ENCODE assay signal across 22 cellular contexts in genomic region chr17:3543453-3543852, GRCh38. TPM values are rescaled to one million over a fixed set of nuclear protein-coding genes. Genes with fewer than 3 reads are reported as not detected.
"Had no signal": no experiment of that assay in that cellular context is flagged by ENCODE, and none has a peak within 500 bp of the region (broad histone marks: within the 10 kb centered on the region; RNA-seq: fewer than 3 reads in every experiment).

No MANE protein-coding gene starts in this region.

- H3K9me3 ChIP-seq: heart right ventricle, left ventricle myocardium inferior, ovary, right lobe of liver, testis, tibial nerve, upper lobe of right lung, vagina had no signal

- H3K27ac ChIP-seq: foreskin keratinocyte, heart right ventricle, left ventricle myocardium inferior, ovary, right lobe of liver, testis, tibial nerve, upper lobe of right lung, vagina had no signal

- ATAC-seq: foreskin keratinocyte; heart right ventricle; naive thymus-derived CD4-positive, alpha-beta T cell; stimulated activated effector memory CD8-positive, alpha-beta T cell treated with anti-CD3 and anti-CD28 coated beads, Interleukin-12 subunit alpha, Interleukin-12 subunit beta, amount 100 ng/mL, for 72 hours had no signal

- H3K27me3 ChIP-seq: foreskin keratinocyte, heart right ventricle, ovary, right lobe of liver, testis, tibial nerve, upper lobe of right lung, vagina had no signal

- DNase-seq: central memory CD4-positive, alpha-beta T cell; erythroblast; foreskin keratinocyte; heart right ventricle; immature natural killer cell; left ventricle myocardium inferior; mesendoderm; naive thymus-derived CD4-positive, alpha-beta T cell; nephron progenitor cell; ovary; stimulated activated CD4-positive, alpha-beta T cell treated with anti-CD3 and anti-CD28 coated beads, Interleukin-4, amount 100 ng/mL, for 1 hour; stimulated activated CD8-positive, alpha-beta memory T cell treated with anti-CD3 and anti-CD28 coated beads, Interleukin-4, amount 100 ng/mL, for 48 hours; testis; upper lobe of right lung had no signal

- H3K4me1 Mint-ChIP-seq: naive thymus-derived CD4-positive, alpha-beta T cell had no signal

- H3K4me3 Mint-ChIP-seq: dendritic cell treated with granulocyte-macrophage colony-stimulating factor and Interleukin-4, amounts not matched to agents 40 ng/mL and 50 ng/mL, for 4 days; immature natural killer cell; naive thymus-derived CD4-positive, alpha-beta T cell; nephron progenitor cell; stimulated activated effector memory CD8-positive, alpha-beta T cell treated with anti-CD3 and anti-CD28 coated beads, Interleukin-12 subunit alpha, Interleukin-12 subunit beta, amount 100 ng/mL, for 72 hours; stimulated activated naive CD8-positive, alpha-beta T cell treated with anti-CD3 and anti-CD28 coated beads, Interleukin-15, Interleukin-2, amounts not matched to agents 100 ng/mL and 50 ng/mL, for 24 hours had no signal

- H3K36me3 ChIP-seq: heart right ventricle, left ventricle myocardium inferior, ovary, right lobe of liver, tibial nerve, upper lobe of right lung, vagina had no signal

- H3K27ac Mint-ChIP-seq: dendritic cell treated with granulocyte-macrophage colony-stimulating factor and Interleukin-4, amounts not matched to agents 40 ng/mL and 50 ng/mL, for 4 days; immature natural killer cell; progenitor cell of endocrine pancreas; stimulated activated effector memory CD8-positive, alpha-beta T cell treated with anti-CD3 and anti-CD28 coated beads, Interleukin-12 subunit alpha, Interleukin-12 subunit beta, amount 100 ng/mL, for 72 hours had no signal

- H3K9me3 Mint-ChIP-seq: dendritic cell treated with granulocyte-macrophage colony-stimulating factor and Interleukin-4, amounts not matched to agents 40 ng/mL and 50 ng/mL, for 4 days; immature natural killer cell; naive thymus-derived CD4-positive, alpha-beta T cell; nephron progenitor cell; stimulated activated effector memory CD8-positive, alpha-beta T cell treated with anti-CD3 and anti-CD28 coated beads, Interleukin-12 subunit alpha, Interleukin-12 subunit beta, amount 100 ng/mL, for 72 hours; stimulated activated naive CD8-positive, alpha-beta T cell treated with anti-CD3 and anti-CD28 coated beads, Interleukin-15, Interleukin-2, amounts not matched to agents 100 ng/mL and 50 ng/mL, for 24 hours had no signal

- H3K4me1 ChIP-seq: foreskin keratinocyte, heart right ventricle, left ventricle myocardium inferior, testis, upper lobe of right lung, vagina had no signal

- H3K4me3 ChIP-seq: heart right ventricle, left ventricle myocardium inferior, ovary, right lobe of liver, testis, tibial nerve, upper lobe of right lung, vagina had no signal

- H3K36me3 Mint-ChIP-seq: immature natural killer cell; naive thymus-derived CD4-positive, alpha-beta T cell; stimulated activated effector memory CD8-positive, alpha-beta T cell treated with anti-CD3 and anti-CD28 coated beads, Interleukin-12 subunit alpha, Interleukin-12 subunit beta, amount 100 ng/mL, for 72 hours had no signal

RNA-seq across cellular contexts. Expression of gene TRPV3, which starts 14.2 kb away (rescaled TPM):
- total RNA-seq: endothelial cell of umbilical vein had no signal
- polyA plus RNA-seq: naive thymus-derived CD4-positive, alpha-beta T cell had no signal
